Comparison of ENCODE assay signal across 21 cellular contexts in genomic region chr6:126947070-126947469, GRCh38.
DNase-seq lines count a peak whose midpoint lies in the region; ATAC-seq and TF ChIP-seq lines count a peak whose summit lies in the region.
"Had no signal": no experiment of that assay in that cellular context is flagged by ENCODE, and none has a peak within 500 bp of the region (broad histone marks: within the 10 kb centered on the region; RNA-seq: fewer than 3 reads in every experiment).

No MANE protein-coding gene starts in this region.

- H3K36me3 Mint-ChIP-seq in Caco-2 (ENCODE audit: insufficient read depth, unreplicated experiment) = no peaks in the 10 kb centered on the region
- H3K36me3 Mint-ChIP-seq in T-cell = no peaks in the 10 kb centered on the region
- H3K36me3 Mint-ChIP-seq: immature natural killer cell, naive B cell had no signal

- H3K27me3 ChIP-seq in Caco-2 (replicated peaks; ENCODE audit: control insufficient read depth, insufficient read depth, low read length) = no peaks in the 10 kb centered on the region
- H3K27me3 ChIP-seq in body of pancreas = no peaks in the 10 kb centered on the region

- TF ChIP-seq POLR2A in body of pancreas (IDR thresholded peaks at IDR 0.05) (no peak), lower leg skin (IDR thresholded peaks at IDR 0.05) (no peak)

- intact Hi-C loops in Caco-2 (cut with micrococcal nuclease; ENCODE audit: unreplicated experiment) (no loop called here), body of pancreas (cut with DNase I) (no loop called here), lower leg skin (cut with DNase I; ENCODE audit: low total_unique reads) (no loop called here)

- CTCF ChIA-PET in Caco-2 (lab: Charles Lee) = no interaction called here
- CTCF ChIA-PET in T-cell (lab: Charles Lee) = no interaction called here

- H3K9me3 Mint-ChIP-seq in Caco-2 (ENCODE audit: unreplicated experiment) = no peaks in the 10 kb centered on the region
- H3K9me3 Mint-ChIP-seq in T-cell = no peaks in the 10 kb centered on the region
- H3K9me3 Mint-ChIP-seq: activated CD4-positive, alpha-beta T cell treated with anti-CD3 and anti-CD28 coated beads, Interleukin-2, amount 10 ng/mL, durations not matched to agents 24 days and 14 days; HFFc6 had no signal

- POLR2A ChIA-PET in Caco-2 (lab: Charles Lee) (no interaction called here), T-cell (lab: Charles Lee) (no interaction called here)

- H3K27ac Mint-ChIP-seq in Caco-2 (ENCODE audit: unreplicated experiment) (peak overlapping the region; percentile 64), T-cell (no peak overlapping the region)
- H3K27ac Mint-ChIP-seq: activated CD4-positive, alpha-beta T cell treated with anti-CD3 and anti-CD28 coated beads, Interleukin-2, amount 10 ng/mL, durations not matched to agents 24 days and 14 days; B cell; HFFc6; immature natural killer cell; naive B cell had no signal

- TF ChIP-seq CTCF in Caco-2 (IDR thresholded peaks at IDR 0.05; ENCODE audit: insufficient read depth in 1 of 2, low read depth in 1 of 2, low read length in 1 of 2, severe bottlenecking in 1 of 2, unreplicated experiment in 1 of 2) = no peak
- TF ChIP-seq CTCF in body of pancreas (IDR thresholded peaks at IDR 0.05) = no peak
- TF ChIP-seq CTCF in lower leg skin (IDR thresholded peaks at IDR 0.05) = no peak

- DNase-seq in Caco-2 (no peak), body of pancreas (peak in 3 of 4 donors; percentile 7 to 10 (median 8)), lower leg skin (ENCODE audit: low spot score in 2 of 2) (peak; percentile 85 to 95), stromal cell of bone marrow (ENCODE audit: low read depth) (peak; percentile 36), NCI-H2029 (lab: John Stamatoyannopoulos, UW) (no peak), NCI-H1417 (lab: John Stamatoyannopoulos, UW) (no peak), SK-N-DZ (ENCODE audit: low spot score) (no peak), T-cell (no peak)
- DNase-seq: activated CD4-positive, alpha-beta T cell treated with anti-CD3 and anti-CD28 coated beads, Interleukin-2, amount 10 ng/mL, durations not matched to agents 24 days and 14 days; activated CD8-positive, alpha-beta memory T cell treated with anti-CD3 and anti-CD28 coated beads, Interleukin-2, amount 50 U/mL, for 4 hours; caudate nucleus; DND-41; HFFc6; immature natural killer cell; naive B cell; NCI-H187; NCI-H345; stimulated activated CD4-positive, alpha-beta T cell treated with anti-CD3 and anti-CD28 coated beads, Interleukin-12 subunit alpha, Interleukin-12 subunit beta, amount 100 ng/mL, for 4 hours had no signal

- ATAC-seq in body of pancreas = no peak
- no peak for ATAC-seq in T-cell (replicated peaks in 1 of 4)

- H3K4me1 ChIP-seq in Caco-2 (peaks cover 33% of the 10 kb centered on the region), body of pancreas (no peaks in the 10 kb centered on the region)
- H3K4me1 ChIP-seq: parathyroid adenoma had no signal

- no peaks in the 10 kb centered on the region for H3K36me3 ChIP-seq in Caco-2 (ENCODE audit: control insufficient read depth, insufficient read depth, low read length)
- H3K36me3 ChIP-seq in body of pancreas (replicated peaks in 1 of 2; ENCODE audit: insufficient read depth in 1 of 2, low read depth in 2 of 2) = no peaks in the 10 kb centered on the region

- H3K9me3 ChIP-seq in Caco-2 (no peaks in the 10 kb centered on the region), body of pancreas (no peaks in the 10 kb centered on the region)

- WGBS in body of pancreas, 2 donors = 48 to 55% methylated on average over 4 of the region's 4 CpGs
- WGBS in lower leg skin, 2 donors = 45 to 55% methylated on average over 4 of the region's 4 CpGs

- no peak overlapping the region for H3K4me3 ChIP-seq in Caco-2 (ENCODE audit: low read depth, low read length)
- no peak overlapping the region for H3K4me3 ChIP-seq in body of pancreas
- H3K4me3 ChIP-seq in lower leg skin (ENCODE audit: low read depth, poor library complexity, severe bottlenecking) = no peak overlapping the region
- H3K4me3 ChIP-seq: lung had no signal

- H3K4me1 Mint-ChIP-seq in Caco-2 (ENCODE audit: low read depth, unreplicated experiment) = peaks cover 37% of the 10 kb centered on the region
- no peaks in the 10 kb centered on the region for H3K4me1 Mint-ChIP-seq in T-cell
- H3K4me1 Mint-ChIP-seq: activated CD4-positive, alpha-beta T cell treated with anti-CD3 and anti-CD28 coated beads, Interleukin-2, amount 10 ng/mL, durations not matched to agents 24 days and 14 days; B cell; immature natural killer cell; naive B cell had no signal

- no TSS peak for BruUV-seq in Caco-2 (replicated peaks; lab: Mats Ljungman, UMichigan)

- H3K4me3 Mint-ChIP-seq in Caco-2 (ENCODE audit: unreplicated experiment) (no peak overlapping the region), T-cell (no peak overlapping the region)
- H3K4me3 Mint-ChIP-seq: activated CD4-positive, alpha-beta T cell treated with anti-CD3 and anti-CD28 coated beads, Interleukin-2, amount 10 ng/mL, durations not matched to agents 24 days and 14 days; B cell; HFFc6; immature natural killer cell; naive B cell had no signal

- H3K27me3 Mint-ChIP-seq in Caco-2 (ENCODE audit: insufficient read depth, unreplicated experiment) (no peaks in the 10 kb centered on the region), T-cell (peaks cover 2 to 4% of the 10 kb centered on the region in 2 donors)
- H3K27me3 Mint-ChIP-seq: activated CD4-positive, alpha-beta T cell treated with anti-CD3 and anti-CD28 coated beads, Interleukin-2, amount 10 ng/mL, durations not matched to agents 24 days and 14 days; B cell; naive B cell had no signal

- no peak overlapping the region for H3K27ac ChIP-seq in body of pancreas
- H3K27ac ChIP-seq: parathyroid adenoma had no signal

Comparison
In these comparisons a context has a peak if more than half of its experiments do, and no peak if none do; other contexts are left out.
1. DNase-seq: peak in body of pancreas (3 of 4), lower leg skin (2 of 2) and stromal cell of bone marrow (single experiment); none in Caco-2 (0 of 2), NCI-H2029 (single experiment), NCI-H1417 (0 of 3), SK-N-DZ (single experiment) and T-cell (0 of 34).